In the genomic region with DNA sequence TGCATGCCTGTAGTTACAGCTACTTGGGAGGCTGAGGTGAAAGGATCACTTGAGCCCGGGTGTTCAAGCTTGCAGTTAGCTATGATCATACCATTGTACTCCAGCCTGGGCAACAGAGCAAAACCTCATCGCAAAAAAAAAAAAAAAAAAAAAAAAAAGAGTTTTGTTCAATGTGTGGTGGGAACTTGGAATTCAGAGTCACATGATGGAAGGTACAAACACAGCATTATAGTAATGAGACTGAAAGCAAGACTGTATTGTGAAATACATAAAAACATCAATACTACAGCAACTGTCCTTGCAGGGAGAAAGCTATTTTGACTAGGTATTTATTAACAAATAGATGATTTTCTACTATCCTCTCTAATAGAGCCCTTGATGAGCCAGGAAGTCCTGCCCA, we compare ENCODE assay signal across 15 cellular contexts.
A peak's percentile ranks its signal among the peaks of the same experiment; 100 is the strongest.
DNase-seq lines count a peak whose midpoint lies in the region; ATAC-seq, FAIRE-seq and TF ChIP-seq lines count a peak whose summit lies in the region.
"Had no signal": no experiment of that assay in that cellular context is flagged by ENCODE, and none has a peak within 500 bp of the region (broad histone marks: within the 10 kb centered on the region; RNA-seq: fewer than 3 reads in every experiment).

No MANE protein-coding gene starts in this region.

- H3K27ac ChIP-seq in HepG2 (ENCODE audit: extremely low read length, insufficient read depth, low read length) (no peak overlapping the region), esophagus muscularis mucosa (replicated peaks in 1 of 4) (no peak overlapping the region)
- H3K27ac ChIP-seq: BLaER1 treated with 17β-estradiol and CSF1 and Interleukin-3, amounts not matched to agents 10 nM and 100 nM had no signal

- H3K36me3 ChIP-seq in kidney epithelial cell (ENCODE audit: control insufficient read depth, insufficient read depth, low read length) (no peaks in the 10 kb centered on the region), HepG2 (replicated peaks in 1 of 2; ENCODE audit: control insufficient read depth in 1 of 2, insufficient read depth in 2 of 2, low read length in 2 of 2) (peaks cover under 1 to 3% of the 10 kb centered on the region in 2 experiments; a peak in 2 of 5 replicates), esophagus muscularis mucosa (no peaks in the 10 kb centered on the region)
- H3K36me3 ChIP-seq: BLaER1 treated with 17β-estradiol and CSF1 and Interleukin-3, amounts not matched to agents 10 nM and 100 nM had no signal

- no peak overlapping the region for H2AFZ ChIP-seq in HepG2 (ENCODE audit: low read length)

- POLR2A ChIA-PET in HepG2 (lab: Yijun Ruan, JAX): no interaction called here

- no peaks in the 10 kb centered on the region for H3K79me2 ChIP-seq in HepG2 (ENCODE audit: insufficient read depth, low read length)

- no peaks in the 10 kb centered on the region for H4K20me1 ChIP-seq in HepG2 (ENCODE audit: insufficient read depth, low read length)
- H4K20me1 ChIP-seq: BLaER1 treated with 17β-estradiol and CSF1 and Interleukin-3, amounts not matched to agents 10 nM and 100 nM had no signal

- no peaks in the 10 kb centered on the region for H3K9me3 ChIP-seq in HepG2 (ENCODE audit: low read length)
- no peaks in the 10 kb centered on the region for H3K9me3 ChIP-seq in esophagus muscularis mucosa

- TF ChIP-seq CTCF in kidney epithelial cell (IDR thresholded peaks at IDR 0.05; ENCODE audit: insufficient read depth, low read length, poor library complexity, severe bottlenecking) (no peak), HepG2 (CRISPR knock-in tag; IDR thresholded peaks at IDR 0.05) (no peak), esophagus muscularis mucosa (IDR thresholded peaks at IDR 0.05) (no peak)

- H3K27me3 ChIP-seq in kidney epithelial cell (ENCODE audit: control insufficient read depth, insufficient read depth, low read length) (no peaks in the 10 kb centered on the region), HepG2 (ENCODE audit: control insufficient read depth in 1 of 2, insufficient read depth in 2 of 2, low read length in 2 of 2) (no peaks in the 10 kb centered on the region), esophagus muscularis mucosa (no peaks in the 10 kb centered on the region)
- H3K27me3 ChIP-seq: BLaER1 treated with 17β-estradiol and CSF1 and Interleukin-3, amounts not matched to agents 10 nM and 100 nM had no signal

- intact Hi-C loops in HepG2 (cut with micrococcal nuclease; ENCODE audit: unreplicated experiment): no loop called here
- intact Hi-C loops in esophagus muscularis mucosa (cut with DNase I): no loop called here

- 41% methylated on average over 2 of the region's 2 CpGs for WGBS in HepG2 (ENCODE audit: low lambda C conversion rate)
- WGBS in esophagus muscularis mucosa: 92% methylated on average over 2 of the region's 2 CpGs

- BruUV-seq in HepG2 (replicated peaks; lab: Mats Ljungman, UMichigan): no TSS peak

- H3K4me2 ChIP-seq in HepG2 (ENCODE audit: low read depth, low read length): no peak overlapping the region
- H3K4me2 ChIP-seq: BLaER1 treated with 17β-estradiol and CSF1 and Interleukin-3, amounts not matched to agents 10 nM and 100 nM had no signal

- H3K4me3 ChIP-seq in kidney epithelial cell (ENCODE audit: low read depth, low read length) (no peak overlapping the region), HepG2 (replicated peaks in 1 of 3; ENCODE audit: insufficient read depth in 1 of 3, low read depth in 2 of 3, low read length in 3 of 3) (no peak overlapping the region), esophagus muscularis mucosa (no peak overlapping the region)
- H3K4me3 ChIP-seq: BLaER1 treated with 17β-estradiol and CSF1 and Interleukin-3, amounts not matched to agents 10 nM and 100 nM had no signal

- no peak overlapping the region for H3K9ac ChIP-seq in HepG2 (ENCODE audit: insufficient read depth, low read depth, low read length)
- H3K9ac ChIP-seq: BLaER1 treated with 17β-estradiol and CSF1 and Interleukin-3, amounts not matched to agents 10 nM and 100 nM had no signal

- TF ChIP-seq EP300 in HepG2 (IDR thresholded peaks at IDR 0.05; ENCODE audit: low read depth in 2 of 2, low read length in 2 of 2): no peak
- TF ChIP-seq EP300 in HepG2 (CRISPR knock-in tag; IDR thresholded peaks at IDR 0.05; ENCODE audit: borderline replicate concordance): no peak
- no peak for TF ChIP-seq EP300 in esophagus muscularis mucosa (IDR thresholded peaks at IDR 0.05)

- no peak for FAIRE-seq in HepG2 (lab: Jason Lieb, UNC)
- FAIRE-seq: H1 had no signal

- CTCF ChIA-PET in HepG2 (lab: Yijun Ruan, JAX; ENCODE audit: low intra/inter-chr PET ratio, low total read pairs): no interaction called here

- in situ Hi-C loops in Caki2 (cut with HindIII; ENCODE audit: low pct_unique_long_range_greater_than_20kb, low sequenced_read_pairs): no loop called here
- in situ Hi-C loops in SK-MEL-5 (cut with HindIII; ENCODE audit: low pct_unique_long_range_greater_than_20kb, low sequenced_read_pairs): no loop called here
- in situ Hi-C loops in HepG2 (cut with HindIII; ENCODE audit: extremely low pct_ligation_motif_present, low pct_unique_long_range_greater_than_20kb): no loop called here

- DNase-seq in Caki2 (ENCODE audit: low read depth) (peak; percentile 41), SK-MEL-5 (ENCODE audit: low read depth, low spot score) (peak; percentile 83), kidney epithelial cell (ENCODE audit: low read depth) (peak; percentile 19), HepG2 (ENCODE audit: low spot score) (peak; percentile 36), iPS-NIHi7 (ENCODE audit: extremely low spot score) (no peak), mesenteric fat pad (ENCODE audit: low spot score) (no peak), esophagus muscularis mucosa (ENCODE audit: extremely low spot score) (no peak)
- DNase-seq: Calu3; CD4-positive, CD25-positive, alpha-beta regulatory T cell; DMS79 treated with DMSO at 0.1 percent for 48 hours; GF-D8; H9 had no signal

- TF ChIP-seq RAD21 in HepG2 (CRISPR knock-in tag; IDR thresholded peaks at IDR 0.05): no peak

- ATAC-seq in HepG2 (peak; percentile 48; the same call in 2 of the 3 replicates), GM21576 (IDR thresholded peaks at IDR 0.05; ENCODE audit: unreplicated experiment) (no peak)

- no peaks in the 10 kb centered on the region for H3K4me1 ChIP-seq in HepG2 (ENCODE audit: insufficient read depth, low read length)
- peaks cover 2 to 13% (median 6%) of the 10 kb centered on the region in 4 donors for H3K4me1 ChIP-seq in esophagus muscularis mucosa

- no peak for TF ChIP-seq POLR2A in HepG2 (IDR thresholded peaks at IDR 0.05; ENCODE audit: insufficient read depth in 1 of 2, low read depth in 2 of 2, low read length in 2 of 2)
- no peak for TF ChIP-seq POLR2A in esophagus muscularis mucosa (IDR thresholded peaks at IDR 0.05; ENCODE audit: low read depth)

TF ChIP-seq in HepG2, 621 proteins besides CTCF, POLR2A, EP300 and RAD21:
- peak; percentile 75 for TF ChIP-seq CEBPB (IDR thresholded peaks at IDR 0.05; ENCODE audit: borderline replicate concordance, low read depth, low read length)
- peak; percentile 35; the same call in 1 of the 2 replicates for TF ChIP-seq SOX5 (CRISPR knock-in tag; IDR thresholded peaks at IDR 0.05; ENCODE audit: borderline replicate concordance)
- TF ChIP-seq GTF3A (CRISPR knock-in tag; conservative IDR thresholded peaks at IDR 0.05): no peak

Comparison
In these comparisons a context has a peak if more than half of its experiments do, and no peak if none do; other contexts are left out.
1. DNase-seq: peak in Caki2 (single experiment), SK-MEL-5 (single experiment), kidney epithelial cell (single experiment) and HepG2 (single experiment); none in iPS-NIHi7 (single experiment), mesenteric fat pad (single experiment) and esophagus muscularis mucosa (single experiment).